In genomic region chr1:236654511-236654910, GRCh38 we compare ENCODE assay signal across 34 cellular contexts. TPM values are rescaled to one million over a fixed set of nuclear protein-coding genes. Genes with fewer than 3 reads are reported as not detected.
"Had no signal": no experiment of that assay in that cellular context is flagged by ENCODE, and none has a peak within 500 bp of the region (broad histone marks: within the 10 kb centered on the region; RNA-seq: fewer than 3 reads in every experiment).

No MANE protein-coding gene starts in this region.

- H3K4me3 ChIP-seq: adrenal gland, ascending aorta, body of pancreas, breast epithelium, cardiac muscle cell had no signal

- H3K27me3 ChIP-seq: adrenal gland, ascending aorta, body of pancreas, brain microvascular endothelial cell, breast epithelium, cardiac muscle cell had no signal

- DNase-seq: activated effector memory CD4-positive, alpha-beta T cell treated with anti-CD3 and anti-CD28 coated beads, Interleukin-2, amount 50 U/mL, for 16 hours; activated effector memory CD4-positive, alpha-beta T cell treated with Interleukin-2 at 50 U/mL for 16 hours; activated gamma-delta T cell; activated gamma-delta T cell treated with Interleukin-2 at 50 U/mL for 16 hours; activated naive CD4-positive, alpha-beta T cell; activated naive CD4-positive, alpha-beta T cell treated with anti-CD3 and anti-CD28 coated beads for 36 hours; activated naive CD4-positive, alpha-beta T cell treated with anti-CD3 and anti-CD28 coated beads, Interleukin-2, amount 10 ng/mL, durations not matched to agents 7 days and 5 days; activated naive CD4-positive, alpha-beta T cell treated with anti-CD3 and anti-CD28 coated beads, Interleukin-2, amount 50 U/mL, for 16 hours; activated naive CD4-positive, alpha-beta T cell treated with Interleukin-2 at 50 U/mL for 16 hours; activated naive CD8-positive, alpha-beta T cell treated with anti-CD3 and anti-CD28 coated beads for 36 hours; activated naive CD8-positive, alpha-beta T cell treated with anti-CD3 and anti-CD28 coated beads, Interleukin-2, amount 10 ng/mL, durations not matched to agents 7 days and 5 days; activated naive CD8-positive, alpha-beta T cell treated with anti-CD3 and anti-CD28 coated beads, Interleukin-2, amount 50 U/mL, for 24 hours; activated T-cell treated with anti-CD3 and anti-CD28 coated beads, Interleukin-2, amount 50 U/mL, for 4 hours; activated T-cell treated with anti-CD3 and anti-CD28 coated beads, Interleukin-2, amount 50 U/mL, for 48 hours; activated T-cell treated with anti-CD3 and anti-CD28 coated beads, Interleukin-2, amount 50 U/mL, for 72 hours; adrenal gland; amniotic stem cell; aorta; body of pancreas; brain microvascular endothelial cell; caudate nucleus; central memory CD4-positive, alpha-beta T cell; cerebellar nuclear complex had no signal

- H3K27ac Mint-ChIP-seq: activated naive CD4-positive, alpha-beta T cell treated with anti-CD3 and anti-CD28 coated beads for 36 hours; activated naive CD4-positive, alpha-beta T cell treated with anti-CD3 and anti-CD28 coated beads, Interleukin-2, amount 10 ng/mL, durations not matched to agents 7 days and 5 days; activated naive CD4-positive, alpha-beta T cell treated with anti-CD3 and anti-CD28 coated beads, Interleukin-2, amount 50 U/mL, for 24 hours; activated naive CD4-positive, alpha-beta T cell treated with anti-CD3 and anti-CD28 coated beads, Interleukin-2, amount 50 U/mL, for 72 hours; activated naive CD8-positive, alpha-beta T cell; activated naive CD8-positive, alpha-beta T cell treated with anti-CD3 and anti-CD28 coated beads for 36 hours; activated naive CD8-positive, alpha-beta T cell treated with anti-CD3 and anti-CD28 coated beads, Interleukin-2, amount 10 ng/mL, durations not matched to agents 7 days and 5 days; activated naive CD8-positive, alpha-beta T cell treated with anti-CD3 and anti-CD28 coated beads, Interleukin-2, amount 50 U/mL, for 24 hours; activated T-cell treated with anti-CD3 and anti-CD28 coated beads, Interleukin-2, amount 50 U/mL, for 72 hours; activated T-helper 1 cell treated with anti-CD3 and anti-CD28 coated beads, Interleukin-12 subunit alpha, Interleukin-12 subunit beta, Interleukin-2, Interleukin-4 antibody, amounts not matched to agents 30 ng/mL and 10 ng/mL and 1 ng/mL, durations not matched to agents 14 hours and 24 hours and 36 hours; activated T-helper 17 cell treated with anti-CD3 and anti-CD28 coated beads, Interleukin-2, amount 50 U/mL, for 72 hours; activated T-helper 2 cell treated with anti-CD3 and anti-CD28 coated beads, Interferon-gamma antibody, Interleukin-2, Interleukin-4, amounts not matched to agents 10 μg/mL and 5 μg/mL and 100 μg/mL, durations not matched to agents 14 hours and 24 hours and 36 hours had no signal

- H3K9me3 ChIP-seq: adrenal gland, ascending aorta, body of pancreas, breast epithelium had no signal

- H3K9me3 Mint-ChIP-seq: activated naive CD4-positive, alpha-beta T cell treated with anti-CD3 and anti-CD28 coated beads for 36 hours; activated naive CD4-positive, alpha-beta T cell treated with anti-CD3 and anti-CD28 coated beads, Interleukin-2, amount 10 ng/mL, durations not matched to agents 7 days and 5 days; activated naive CD4-positive, alpha-beta T cell treated with anti-CD3 and anti-CD28 coated beads, Interleukin-2, amount 50 U/mL, for 24 hours; activated naive CD4-positive, alpha-beta T cell treated with anti-CD3 and anti-CD28 coated beads, Interleukin-2, amount 50 U/mL, for 72 hours; activated naive CD8-positive, alpha-beta T cell treated with anti-CD3 and anti-CD28 coated beads for 36 hours; activated naive CD8-positive, alpha-beta T cell treated with anti-CD3 and anti-CD28 coated beads, Interleukin-2, amount 10 ng/mL, durations not matched to agents 7 days and 5 days; activated naive CD8-positive, alpha-beta T cell treated with anti-CD3 and anti-CD28 coated beads, Interleukin-2, amount 50 U/mL, for 24 hours; activated T-cell treated with anti-CD3 and anti-CD28 coated beads, Interleukin-2, amount 50 U/mL, for 4 hours; activated T-cell treated with anti-CD3 and anti-CD28 coated beads, Interleukin-2, amount 50 U/mL, for 72 hours; activated T-helper 1 cell treated with anti-CD3 and anti-CD28 coated beads, Interleukin-12 subunit alpha, Interleukin-12 subunit beta, Interleukin-2, Interleukin-4 antibody, amounts not matched to agents 30 ng/mL and 10 ng/mL and 1 ng/mL, durations not matched to agents 14 hours and 24 hours and 36 hours; activated T-helper 2 cell treated with anti-CD3 and anti-CD28 coated beads, Interferon-gamma antibody, Interleukin-2, Interleukin-4, amounts not matched to agents 10 μg/mL and 5 μg/mL and 100 μg/mL, durations not matched to agents 14 hours and 24 hours and 36 hours; central memory CD8-positive, alpha-beta T cell had no signal

- ATAC-seq: activated naive CD4-positive, alpha-beta T cell treated with anti-CD3 and anti-CD28 coated beads, Interleukin-2, amount 50 U/mL, for 72 hours; activated naive CD8-positive, alpha-beta T cell treated with anti-CD3 and anti-CD28 coated beads, Interleukin-2, amount 50 U/mL, for 24 hours; activated T-cell treated with anti-CD3 and anti-CD28 coated beads, Interleukin-2, amount 50 U/mL, for 4 hours; activated T-cell treated with anti-CD3 and anti-CD28 coated beads, Interleukin-2, amount 50 U/mL, for 72 hours; activated T-helper 17 cell treated with anti-CD3 and anti-CD28 coated beads, Interleukin-2, amount 50 U/mL, for 72 hours; body of pancreas had no signal

- H3K36me3 ChIP-seq: adrenal gland, ascending aorta, brain microvascular endothelial cell, breast epithelium, cardiac muscle cell had no signal

- H3K27ac ChIP-seq: adrenal gland, ascending aorta, body of pancreas, brain microvascular endothelial cell, breast epithelium, cardiac muscle cell had no signal

- H3K4me3 Mint-ChIP-seq: activated naive CD4-positive, alpha-beta T cell treated with anti-CD3 and anti-CD28 coated beads for 36 hours; activated naive CD4-positive, alpha-beta T cell treated with anti-CD3 and anti-CD28 coated beads, Interleukin-2, amount 10 ng/mL, durations not matched to agents 7 days and 5 days; activated naive CD4-positive, alpha-beta T cell treated with anti-CD3 and anti-CD28 coated beads, Interleukin-2, amount 50 U/mL, for 24 hours; activated naive CD8-positive, alpha-beta T cell; activated naive CD8-positive, alpha-beta T cell treated with anti-CD3 and anti-CD28 coated beads for 36 hours; activated naive CD8-positive, alpha-beta T cell treated with anti-CD3 and anti-CD28 coated beads, Interleukin-2, amount 10 ng/mL, durations not matched to agents 7 days and 5 days; activated naive CD8-positive, alpha-beta T cell treated with anti-CD3 and anti-CD28 coated beads, Interleukin-2, amount 50 U/mL, for 24 hours; activated T-cell treated with anti-CD3 and anti-CD28 coated beads, Interleukin-2, amount 50 U/mL, for 4 hours; activated T-cell treated with anti-CD3 and anti-CD28 coated beads, Interleukin-2, amount 50 U/mL, for 72 hours; activated T-helper 1 cell treated with anti-CD3 and anti-CD28 coated beads, Interleukin-12 subunit alpha, Interleukin-12 subunit beta, Interleukin-2, Interleukin-4 antibody, amounts not matched to agents 30 ng/mL and 10 ng/mL and 1 ng/mL, durations not matched to agents 14 hours and 24 hours and 36 hours; activated T-helper 17 cell treated with anti-CD3 and anti-CD28 coated beads, Interleukin-2, amount 50 U/mL, for 72 hours; central memory CD8-positive, alpha-beta T cell had no signal

- H3K4me1 Mint-ChIP-seq: activated naive CD4-positive, alpha-beta T cell treated with anti-CD3 and anti-CD28 coated beads, Interleukin-2, amount 10 ng/mL, durations not matched to agents 7 days and 5 days; activated naive CD4-positive, alpha-beta T cell treated with anti-CD3 and anti-CD28 coated beads, Interleukin-2, amount 50 U/mL, for 24 hours; activated naive CD8-positive, alpha-beta T cell treated with anti-CD3 and anti-CD28 coated beads for 36 hours; activated naive CD8-positive, alpha-beta T cell treated with anti-CD3 and anti-CD28 coated beads, Interleukin-2, amount 10 ng/mL, durations not matched to agents 7 days and 5 days; activated naive CD8-positive, alpha-beta T cell treated with anti-CD3 and anti-CD28 coated beads, Interleukin-2, amount 50 U/mL, for 24 hours; central memory CD8-positive, alpha-beta T cell had no signal

- H3K36me3 Mint-ChIP-seq: activated naive CD4-positive, alpha-beta T cell treated with anti-CD3 and anti-CD28 coated beads, Interleukin-2, amount 10 ng/mL, durations not matched to agents 7 days and 5 days; activated naive CD4-positive, alpha-beta T cell treated with anti-CD3 and anti-CD28 coated beads, Interleukin-2, amount 50 U/mL, for 24 hours; activated naive CD4-positive, alpha-beta T cell treated with anti-CD3 and anti-CD28 coated beads, Interleukin-2, amount 50 U/mL, for 72 hours; activated naive CD8-positive, alpha-beta T cell; activated naive CD8-positive, alpha-beta T cell treated with anti-CD3 and anti-CD28 coated beads for 36 hours; activated naive CD8-positive, alpha-beta T cell treated with anti-CD3 and anti-CD28 coated beads, Interleukin-2, amount 10 ng/mL, durations not matched to agents 7 days and 5 days; brain had no signal

- H3K4me1 ChIP-seq: adrenal gland, ascending aorta, body of pancreas, breast epithelium had no signal

RNA-seq across cellular contexts. Expression of gene ACTN2, which starts 31.8 kb away (rescaled TPM):
- total RNA-seq: activated naive CD8-positive, alpha-beta T cell treated with anti-CD3 and anti-CD28 coated beads, Interleukin-2, amount 10 ng/mL, durations not matched to agents 7 days and 5 days had no signal
